In genomic region chr4:82303063-82303462, GRCh38 we compare ENCODE assay signal across 1 cellular context.
TF ChIP-seq lines count a peak whose summit lies in the region.
"Not testable (repeated sequence)": the region's sequence is repeated elsewhere in the genome, so short reads cannot be mapped to it uniquely, and the experiment has no call there.

No MANE protein-coding gene starts in this region.

TF ChIP-seq in HepG2, 621 proteins besides CTCF, POLR2A, EP300 and RAD21 (continued from another document):
- TF ChIP-seq ZNF687 (CRISPR knock-in tag; IDR thresholded peaks at IDR 0.05) (peak; percentile 26; the same call in 1 of the 2 replicates), FOXA3 (CRISPR knock-in tag; IDR thresholded peaks at IDR 0.05) (peak; percentile 28; the same call in 1 of the 2 replicates), GABPB1 (CRISPR knock-in tag; IDR thresholded peaks at IDR 0.05) (0 out of 2 replicates have a peak, but pooled peaks have one; percentile 13), ZFP91 (CRISPR knock-in tag; IDR thresholded peaks at IDR 0.05; ENCODE audit: borderline replicate concordance) (0 out of 2 replicates have a peak, but pooled peaks have one; percentile 16), FOXA1 (CRISPR knock-in tag; IDR thresholded peaks at IDR 0.05) (peak; percentile 67), ZNF281 (CRISPR knock-in tag; IDR thresholded peaks at IDR 0.05; ENCODE audit: borderline replicate concordance) (peak; percentile 87), KDM2A (CRISPR knock-in tag; IDR thresholded peaks at IDR 0.05; ENCODE audit: borderline replicate concordance, low read depth) (peak; percentile 33; the same call in 1 of the 2 replicates)
- not testable (repeated sequence) for TF ChIP-seq FOXA1 (IDR thresholded peaks at IDR 0.05)
